ENCODE assay signal across 7 cellular contexts in genomic region chrX:118226060-118226428, GRCh38.
A peak's percentile ranks its signal among the peaks of the same experiment; 100 is the strongest.
DNase-seq lines count a peak whose midpoint lies in the region; ATAC-seq and TF ChIP-seq lines count a peak whose summit lies in the region.

No MANE protein-coding gene starts in this region.

- H3K36me3 ChIP-seq in H7 (replicated peaks; ENCODE audit: control insufficient read depth, insufficient read depth, low read length) (no peaks in the 10 kb centered on the region), mammary epithelial cell (ENCODE audit: insufficient read depth, low read length) (no peaks in the 10 kb centered on the region), osteoblast (ENCODE audit: insufficient read depth, low read length) (no peaks in the 10 kb centered on the region)

- H3K27ac ChIP-seq in mammary epithelial cell (ENCODE audit: insufficient read depth, low read depth, low read length) (peak overlapping the region; percentile 70), osteoblast (ENCODE audit: low read depth, low read length) (peak overlapping the region; percentile 54)

- peak; percentile 86 for ATAC-seq in GM18502 (IDR thresholded peaks at IDR 0.05; ENCODE audit: poor library complexity, unreplicated experiment)
- no peak for ATAC-seq in HG03097 (IDR thresholded peaks at IDR 0.05; ENCODE audit: low FRiP score, unreplicated experiment)

- intact Hi-C loops in mammary epithelial cell (cut with micrococcal nuclease): loop anchor here (1.0 to 10.0 kb wide), 3 partner anchors 229 to 1471 kb away; no protein-coding TSS in a partner anchor

- H3K4me1 ChIP-seq in mammary epithelial cell (ENCODE audit: insufficient read depth, low read length) (peaks cover 5% of the 10 kb centered on the region), osteoblast (ENCODE audit: insufficient read depth, low read length) (peaks cover 9% of the 10 kb centered on the region)

- WGBS in mammary epithelial cell (ENCODE audit: low coverage, missing lambda C conversion rate): 0% methylated on average over 1 of the region's 1 CpG

- no peaks in the 10 kb centered on the region for H3K27me3 ChIP-seq in H7 (ENCODE audit: control insufficient read depth, insufficient read depth, low read length)
- no peaks in the 10 kb centered on the region for H3K27me3 ChIP-seq in mammary epithelial cell (ENCODE audit: insufficient read depth, low read length)
- H3K27me3 ChIP-seq in osteoblast (ENCODE audit: insufficient read depth, low read length): no peaks in the 10 kb centered on the region

- H3K9me3 ChIP-seq in mammary epithelial cell (replicated peaks; ENCODE audit: insufficient read depth, low read length) (no peaks in the 10 kb centered on the region), osteoblast (ENCODE audit: low read depth, low read length) (no peaks in the 10 kb centered on the region)

- H2AFZ ChIP-seq in mammary epithelial cell (ENCODE audit: low read depth, low read length) (peak overlapping the region; percentile 35), osteoblast (ENCODE audit: low read length) (no peak overlapping the region)

- H3K27ac Mint-ChIP-seq in activated T-cell treated with anti-CD3 and anti-CD28 coated beads, Interleukin-2, amount 50 U/mL, for 24 hours: no peak overlapping the region

- H3K79me2 ChIP-seq in mammary epithelial cell (ENCODE audit: insufficient read depth, low read length) (no peaks in the 10 kb centered on the region), osteoblast (ENCODE audit: insufficient read depth, low read length) (no peaks in the 10 kb centered on the region)

- peaks cover 3% of the 10 kb centered on the region for H3K4me1 Mint-ChIP-seq in activated T-cell treated with anti-CD3 and anti-CD28 coated beads, Interleukin-2, amount 50 U/mL, for 24 hours (ENCODE audit: low read depth)

- peaks cover 39% of the 10 kb centered on the region for H3K27me3 Mint-ChIP-seq in activated T-cell treated with anti-CD3 and anti-CD28 coated beads, Interleukin-2, amount 50 U/mL, for 24 hours

- H3K4me3 ChIP-seq in H7 (ENCODE audit: insufficient read depth, low read depth, low read length) (no peak overlapping the region), mammary epithelial cell (replicated peaks in 1 of 3; ENCODE audit: insufficient read depth in 1 of 3, low read depth in 2 of 3, low read length in 3 of 3) (peak overlapping the region in 2 of 3 experiments; percentile 2 to 8), osteoblast (ENCODE audit: insufficient read depth, low read length) (peak overlapping the region; percentile 1)

- TF ChIP-seq CTCF in mammary epithelial cell (conservative IDR thresholded peaks at IDR 0.05 in 1 of 2, IDR thresholded peaks at IDR 0.05 in 1 of 2; ENCODE audit: extremely low read depth in 1 of 2, insufficient read depth in 1 of 2, low read depth in 1 of 2, low read length in 2 of 2) (peak; percentile 51 to 68), osteoblast (IDR thresholded peaks at IDR 0.05; ENCODE audit: extremely low read depth, low read depth, low read length) (peak; percentile 52)

- DNase-seq in H7 (peak; percentile 24), NCI-H1417 treated with DMSO at 0.1 percent for 48 hours (lab: John Stamatoyannopoulos, UW) (peak; percentile 28), mammary epithelial cell (no peak), osteoblast (ENCODE audit: insufficient read length, low spot score, missing footprints) (no peak)
- no peak for DNase-seq in activated T-cell treated with anti-CD3 and anti-CD28 coated beads, Interleukin-2, amount 50 U/mL, for 24 hours

- no peaks in the 10 kb centered on the region for H3K36me3 Mint-ChIP-seq in activated T-cell treated with anti-CD3 and anti-CD28 coated beads, Interleukin-2, amount 50 U/mL, for 24 hours (ENCODE audit: low read depth)

- BruUV-seq in mammary epithelial cell (replicated peaks; lab: Mats Ljungman, UMichigan): no TSS peak

- H3K4me3 Mint-ChIP-seq in activated T-cell treated with anti-CD3 and anti-CD28 coated beads, Interleukin-2, amount 50 U/mL, for 24 hours: no peak overlapping the region

- H4K20me1 ChIP-seq in mammary epithelial cell (ENCODE audit: insufficient read depth, low read length) (no peaks in the 10 kb centered on the region), osteoblast (ENCODE audit: insufficient read depth, low read length) (no peaks in the 10 kb centered on the region)

- H3K9ac ChIP-seq in mammary epithelial cell (ENCODE audit: insufficient read depth, low read length): no peak overlapping the region

- H3K4me2 ChIP-seq in mammary epithelial cell (ENCODE audit: insufficient read depth, low read depth, low read length): peak overlapping the region; percentile 51
- peak overlapping the region; percentile 52 for H3K4me2 ChIP-seq in osteoblast (ENCODE audit: insufficient read depth, low read length)

- CTCF ChIA-PET in mammary epithelial cell (lab: Charles Lee; ENCODE audit: low non-redundant PET): interaction anchor here (0.7 to 1.0 kb wide), 2 partner anchors 229 to 334 kb away, joined by 3 to 6 read pairs; no protein-coding TSS in a partner anchor

- H3K9me3 Mint-ChIP-seq in activated T-cell treated with anti-CD3 and anti-CD28 coated beads, Interleukin-2, amount 50 U/mL, for 24 hours: no peaks in the 10 kb centered on the region

- in situ Hi-C loops in mammary epithelial cell (cut with MboI; ENCODE audit: low sequenced_read_pairs in 2 of 2): loop anchor here (10.0 to 25.0 kb wide), 2 partner anchors 231 to 1739 kb away; no protein-coding TSS in a partner anchor

- dilution Hi-C loops in mammary epithelial cell (cut with HindIII; ENCODE audit: low sequenced_read_pairs): no loop called here

Comparison
In these comparisons a context has a peak if more than half of its experiments do, and no peak if none do; other contexts are left out.
1. DNase-seq: peak in H7 (single experiment) and NCI-H1417 treated with DMSO at 0.1 percent for 48 hours (single experiment); none in mammary epithelial cell (single experiment), osteoblast (single experiment) and activated T-cell treated with anti-CD3 and anti-CD28 coated beads, Interleukin-2, amount 50 U/mL, for 24 hours (single experiment).